In the genomic region with DNA sequence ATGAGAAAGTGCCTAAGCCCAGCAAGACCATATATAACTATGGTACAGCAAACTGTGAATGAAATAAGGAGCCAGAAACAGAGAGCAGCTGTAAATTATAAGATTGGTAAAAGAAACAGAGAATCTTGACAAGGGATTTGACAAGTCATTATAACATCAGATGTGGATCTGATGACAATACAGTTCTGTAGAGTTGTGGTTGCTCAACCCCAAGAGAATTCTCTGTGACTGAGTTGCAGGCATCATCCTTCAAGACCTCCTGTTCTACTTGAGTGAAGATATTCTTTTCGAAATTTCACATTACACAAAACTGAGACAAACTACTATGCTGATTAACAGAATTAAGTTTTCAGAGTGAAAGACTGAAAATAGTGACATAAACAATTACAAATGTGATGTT, we compare ENCODE assay signal across 21 cellular contexts.
DNase-seq lines count a peak whose midpoint lies in the region; ATAC-seq, FAIRE-seq and TF ChIP-seq lines count a peak whose summit lies in the region.
"Had no signal": no experiment of that assay in that cellular context is flagged by ENCODE, and none has a peak within 500 bp of the region (broad histone marks: within the 10 kb centered on the region; RNA-seq: fewer than 3 reads in every experiment).

No MANE protein-coding gene starts in this region.

- H3K9me3 Mint-ChIP-seq in type B pancreatic cell = no peaks in the 10 kb centered on the region
- H3K9me3 Mint-ChIP-seq: CD4-positive, alpha-beta T cell; neural crest cell had no signal

- no peak overlapping the region for H3K27ac Mint-ChIP-seq in type B pancreatic cell
- H3K27ac Mint-ChIP-seq: CD4-positive, alpha-beta T cell had no signal

- no peaks in the 10 kb centered on the region for H3K36me3 Mint-ChIP-seq in type B pancreatic cell

- ATAC-seq in GM19468 (IDR thresholded peaks at IDR 0.05; ENCODE audit: extremely low read depth, unreplicated experiment) = peak; percentile 54
- peak; percentile 57 for ATAC-seq in HG02870 (IDR thresholded peaks at IDR 0.05; ENCODE audit: unreplicated experiment)
- ATAC-seq in HG03457 (IDR thresholded peaks at IDR 0.05; ENCODE audit: unreplicated experiment) = peak; percentile 66
- ATAC-seq: A549, HepG2 had no signal

- no peak for FAIRE-seq in D721Med (lab: Jason Lieb, UNC)
- FAIRE-seq: A549, astrocyte, HepG2 had no signal

- H3K4me1 Mint-ChIP-seq in type B pancreatic cell (ENCODE audit: unreplicated experiment) = peaks cover 10% of the 10 kb centered on the region
- H3K4me1 Mint-ChIP-seq: neural crest cell had no signal

- DNase-seq in GM12865 (ENCODE audit: low read depth) (peak; percentile 16), RKO (ENCODE audit: low spot score) (no peak), D721Med (ENCODE audit: insufficient read length, low spot score) (no peak), type B pancreatic cell (ENCODE audit: extremely low spot score, unreplicated experiment) (no peak)
- DNase-seq in activated naive CD4-positive, alpha-beta T cell (lab: John Stamatoyannopoulos, UW) = no peak
- DNase-seq: activated CD4-positive, CD25-positive, alpha-beta regulatory T cell; activated gamma-delta T cell treated with Interleukin-2 at 50 U/mL for 16 hours; CD4-positive, alpha-beta T cell; EL; mesendoderm; NCI-H82; RPMI8226 had no signal

- H3K4me3 Mint-ChIP-seq in type B pancreatic cell = no peak overlapping the region
- H3K4me3 Mint-ChIP-seq: CD4-positive, alpha-beta T cell; neural crest cell had no signal

- TF ChIP-seq CTCF in GM12865 (IDR thresholded peaks at IDR 0.05; ENCODE audit: insufficient read depth, low read depth, low read length, missing control alignments) (no peak), D721Med (IDR thresholded peaks at IDR 0.05; ENCODE audit: insufficient read depth, missing control alignments) (no peak), type B pancreatic cell (conservative IDR thresholded peaks at IDR 0.05) (no peak)

- peaks cover 8% of the 10 kb centered on the region for H3K27me3 Mint-ChIP-seq in type B pancreatic cell
- H3K27me3 Mint-ChIP-seq: CD4-positive, alpha-beta T cell had no signal

- H3K4me3 ChIP-seq in GM12865 (ENCODE audit: low read depth, low read length) = no peak overlapping the region
- H3K4me3 ChIP-seq: A549, coronary artery, suprapubic skin had no signal
